In genomic region chr5:14967166-14967565, GRCh38 we compare ENCODE assay signal across 27 cellular contexts.
"Had no signal": no experiment of that assay in that cellular context is flagged by ENCODE, and none has a peak within 500 bp of the region (broad histone marks: within the 10 kb centered on the region; RNA-seq: fewer than 3 reads in every experiment).

No MANE protein-coding gene starts in this region.

- DNase-seq: stimulated activated CD4-positive, alpha-beta T cell treated with anti-CD3 and anti-CD28 coated beads, Interleukin-2, amount 100 ng/mL, for 48 hours; stimulated activated CD4-positive, alpha-beta T cell treated with anti-CD3 and anti-CD28 coated beads, Interleukin-4, amount 100 ng/mL, for 1 hour; stimulated activated CD4-positive, alpha-beta T cell treated with anti-CD3 and anti-CD28 coated beads, Interleukin-4, amount 100 ng/mL, for 24 hours; stimulated activated CD4-positive, alpha-beta T cell treated with anti-CD3 and anti-CD28 coated beads, Interleukin-4, amount 100 ng/mL, for 4 hours; stimulated activated CD8-positive, alpha-beta memory T cell treated with anti-CD3 and anti-CD28 coated beads, Interleukin-4, amount 100 ng/mL, for 48 hours; stimulated activated naive B cell treated with anti-CD40 and anti-IgM and Interleukin-4, amounts not matched to agents 10 μg/mL and 1 μg/mL and 100 μg/mL, for 72 hours; stimulated activated naive CD4-positive, alpha-beta T cell; stimulated activated naive CD4-positive, alpha-beta T cell treated with Interleukin-2 at 50 U/mL for 16 hours; stimulated activated naive CD8-positive, alpha-beta T cell treated with anti-CD3 and anti-CD28 coated beads, Interleukin-15, amount 100 ng/mL, for 72 hours; stimulated activated naive CD8-positive, alpha-beta T cell treated with anti-CD3 and anti-CD28 coated beads, Interleukin-15, Interleukin-2, amounts not matched to agents 100 U/mL and 50 U/mL, for 24 hours; stomach; substantia nigra; testis; thyroid gland; tibial artery; transverse colon; trophoblast cell; upper lobe of left lung; upper lobe of right lung; uterus had no signal

- ATAC-seq: stimulated activated effector memory CD8-positive, alpha-beta T cell treated with anti-CD3 and anti-CD28 coated beads, Interleukin-12 subunit alpha, Interleukin-12 subunit beta, amount 100 ng/mL, for 72 hours; stimulated activated memory B cell treated with anti-CD40 and anti-IgM and Interleukin-4, amounts not matched to agents 10 μg/mL and 1 μg/mL and 100 μg/mL, for 72 hours; stimulated activated naive B cell treated with anti-CD40 and anti-IgM and Interleukin-4, amounts not matched to agents 10 μg/mL and 1 μg/mL and 100 μg/mL, for 72 hours; stimulated activated naive CD8-positive, alpha-beta T cell treated with anti-CD3 and anti-CD28 coated beads, Interleukin-15, amount 100 ng/mL, for 72 hours; stimulated activated naive CD8-positive, alpha-beta T cell treated with anti-CD3 and anti-CD28 coated beads, Interleukin-15, Interleukin-2, amounts not matched to agents 100 U/mL and 50 U/mL, for 24 hours; upper lobe of right lung had no signal

- H3K4me3 ChIP-seq: stomach, suprapubic skin, testis, thoracic aorta, thyroid gland, tibial artery, tibial nerve, transverse colon, upper lobe of left lung, upper lobe of right lung, uterus, vagina had no signal

- FAIRE-seq: urothelium cell line had no signal

- H3K27ac ChIP-seq: stomach, suprapubic skin, testis, thoracic aorta, thyroid gland, tibial artery, tibial nerve, transverse colon, upper lobe of left lung, upper lobe of right lung, uterus, vagina had no signal

- H3K36me3 ChIP-seq: stomach, suprapubic skin, thoracic aorta, thyroid gland, tibial artery, tibial nerve, transverse colon, upper lobe of left lung, upper lobe of right lung, uterus, vagina had no signal

- H3K9me3 ChIP-seq: stomach, suprapubic skin, testis, thoracic aorta, thyroid gland, tibial artery, tibial nerve, transverse colon, upper lobe of left lung, upper lobe of right lung, uterus, vagina had no signal

- H3K4me1 ChIP-seq: stomach, suprapubic skin, testis, thyroid gland, tibial artery, tibial nerve, transverse colon, upper lobe of left lung, upper lobe of right lung, uterus, vagina had no signal

- H3K27me3 ChIP-seq: stomach, suprapubic skin, testis, thyroid gland, tibial artery, tibial nerve, transverse colon, upper lobe of left lung, upper lobe of right lung, uterus, vagina had no signal
